Comparison of ENCODE assay signal across 10 cellular contexts in the genomic region with DNA sequence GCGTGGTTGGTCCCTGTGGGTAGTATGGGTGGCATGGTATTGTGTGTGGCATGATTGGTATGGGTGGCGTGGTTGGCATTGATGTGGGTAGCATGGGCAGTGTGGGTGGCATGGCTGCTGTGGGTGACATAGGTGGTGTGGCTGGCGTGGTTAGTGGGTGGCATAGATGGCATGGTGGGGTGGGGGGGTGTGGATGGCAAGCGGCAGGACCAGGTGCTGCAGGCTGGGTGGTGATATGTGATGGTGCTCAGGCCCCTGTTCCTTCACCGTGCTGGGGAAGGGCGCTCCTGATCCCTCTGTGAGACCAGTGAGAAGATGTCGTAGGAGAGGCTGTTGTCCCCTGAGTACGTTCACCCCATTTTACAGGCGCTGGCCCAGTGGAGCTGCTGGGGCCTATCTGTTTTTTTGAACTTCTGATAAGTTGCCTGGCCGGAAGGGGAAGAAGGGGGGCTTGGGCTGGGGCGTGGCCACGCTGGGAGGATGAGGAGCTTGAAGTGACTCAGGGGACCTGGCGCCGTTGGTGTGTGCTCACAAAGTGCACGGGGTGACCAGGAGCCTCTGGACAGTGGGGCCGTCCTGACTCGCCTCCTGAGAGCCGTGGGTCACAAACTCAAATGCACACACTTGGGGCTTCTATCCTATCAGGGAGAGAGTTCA. TPM values are rescaled to one million over a fixed set of nuclear protein-coding genes. Genes with fewer than 3 reads are reported as not detected.
DNase-seq lines count a peak whose midpoint lies in the region; ATAC-seq and TF ChIP-seq lines count a peak whose summit lies in the region.
"Had no signal": no experiment of that assay in that cellular context is flagged by ENCODE, and none has a peak within 500 bp of the region (broad histone marks: within the 10 kb centered on the region; RNA-seq: fewer than 3 reads in every experiment).

No MANE protein-coding gene starts in this region.

- no peaks in the 10 kb centered on the region for H3K9me3 Mint-ChIP-seq in activated T-helper 1 cell treated with anti-CD3 and anti-CD28 coated beads, Interleukin-12 subunit alpha, Interleukin-12 subunit beta, Interleukin-2, Interleukin-4 antibody, amounts not matched to agents 30 ng/mL and 10 ng/mL and 1 ng/mL, durations not matched to agents 14 hours and 24 hours and 36 hours

- no peak for TF ChIP-seq POLR2A in right lobe of liver (IDR thresholded peaks at IDR 0.05)

- H3K4me3 Mint-ChIP-seq in activated T-helper 1 cell treated with anti-CD3 and anti-CD28 coated beads, Interleukin-12 subunit alpha, Interleukin-12 subunit beta, Interleukin-2, Interleukin-4 antibody, amounts not matched to agents 30 ng/mL and 10 ng/mL and 1 ng/mL, durations not matched to agents 14 hours and 24 hours and 36 hours = peak overlapping the region; percentile 22

- H3K4me1 Mint-ChIP-seq in activated T-helper 1 cell treated with anti-CD3 and anti-CD28 coated beads, Interleukin-12 subunit alpha, Interleukin-12 subunit beta, Interleukin-2, Interleukin-4 antibody, amounts not matched to agents 30 ng/mL and 10 ng/mL and 1 ng/mL, durations not matched to agents 14 hours and 24 hours and 36 hours (ENCODE audit: low read depth) = peaks cover 10% of the 10 kb centered on the region

- peaks cover 0 to 9% (median 0%) of the 10 kb centered on the region in 4 donors for H3K4me1 ChIP-seq in right lobe of liver

- no peaks in the 10 kb centered on the region for H3K36me3 ChIP-seq in right lobe of liver
- no peaks in the 10 kb centered on the region for H3K36me3 ChIP-seq in MG63
- H3K36me3 ChIP-seq: uterus had no signal

- no peak for TF ChIP-seq CTCF in right lobe of liver (IDR thresholded peaks at IDR 0.05)

- no peak overlapping the region for H3K27ac Mint-ChIP-seq in activated T-helper 1 cell treated with anti-CD3 and anti-CD28 coated beads, Interleukin-12 subunit alpha, Interleukin-12 subunit beta, Interleukin-2, Interleukin-4 antibody, amounts not matched to agents 30 ng/mL and 10 ng/mL and 1 ng/mL, durations not matched to agents 14 hours and 24 hours and 36 hours

- no peak overlapping the region for H3K27ac ChIP-seq in right lobe of liver
- H3K27ac ChIP-seq: uterus had no signal

- intact Hi-C loops in activated T-helper 1 cell treated with anti-CD3 and anti-CD28 coated beads, Interleukin-12 subunit alpha, Interleukin-12 subunit beta, Interleukin-2, Interleukin-4 antibody, amounts not matched to agents 30 ng/mL and 10 ng/mL and 1 ng/mL, durations not matched to agents 14 hours and 24 hours and 36 hours (cut with micrococcal nuclease) = no loop called here
- intact Hi-C loops in right lobe of liver (cut with DNase I) = no loop called here

- ATAC-seq in HG03571 (IDR thresholded peaks at IDR 0.05; ENCODE audit: unreplicated experiment) (peak; percentile 31), right lobe of liver (peak; percentile 46 to 71 (median 52)), GM21390 (IDR thresholded peaks at IDR 0.05; ENCODE audit: unreplicated experiment) (no peak)

- H3K9me3 ChIP-seq in right lobe of liver (no peaks in the 10 kb centered on the region), MG63 (no peaks in the 10 kb centered on the region)
- H3K9me3 ChIP-seq: uterus had no signal

- no peaks in the 10 kb centered on the region for H3K27me3 ChIP-seq in right lobe of liver
- no peaks in the 10 kb centered on the region for H3K27me3 ChIP-seq in MG63
- H3K27me3 ChIP-seq: uterus had no signal

- 74% methylated on average over 7 of the region's 18 CpGs for WGBS in right lobe of liver (ENCODE audit: insufficient coverage, low coverage, low lambda C conversion rate, missing lambda C conversion rate)

- peak; percentile 48 for DNase-seq in CD1c-positive myeloid dendritic cell (ENCODE audit: extremely low spot score)
- no peak for DNase-seq in activated T-helper 1 cell treated with anti-CD3 and anti-CD28 coated beads, Interleukin-12 subunit alpha, Interleukin-12 subunit beta, Interleukin-2, Interleukin-4 antibody, amounts not matched to agents 30 ng/mL and 10 ng/mL and 1 ng/mL, durations not matched to agents 14 hours and 24 hours and 36 hours (ENCODE audit: low spot score)
- DNase-seq in right lobe of liver = peak; percentile 61 to 76 (median 69)
- DNase-seq in KG1 (lab: John Stamatoyannopoulos, UW) = no peak
- DNase-seq in GM03348 (ENCODE audit: low spot score) = no peak
- DNase-seq in MG63 = no peak
- DNase-seq: NCI-H446 had no signal

- no peaks in the 10 kb centered on the region for H3K27me3 Mint-ChIP-seq in activated T-helper 1 cell treated with anti-CD3 and anti-CD28 coated beads, Interleukin-12 subunit alpha, Interleukin-12 subunit beta, Interleukin-2, Interleukin-4 antibody, amounts not matched to agents 30 ng/mL and 10 ng/mL and 1 ng/mL, durations not matched to agents 14 hours and 24 hours and 36 hours (ENCODE audit: insufficient read depth)

- H3K4me3 ChIP-seq in right lobe of liver (no peak overlapping the region), MG63 (no peak overlapping the region)
- H3K4me3 ChIP-seq: uterus had no signal

- no peaks in the 10 kb centered on the region for H3K36me3 Mint-ChIP-seq in activated T-helper 1 cell treated with anti-CD3 and anti-CD28 coated beads, Interleukin-12 subunit alpha, Interleukin-12 subunit beta, Interleukin-2, Interleukin-4 antibody, amounts not matched to agents 30 ng/mL and 10 ng/mL and 1 ng/mL, durations not matched to agents 14 hours and 24 hours and 36 hours (ENCODE audit: low read depth)

RNA-seq across cellular contexts. Expression of a gene that starts 17.5 kb away (rescaled TPM):
- 11.1 and 13.4 TPM in 2 replicates for total RNA-seq in activated T-helper 1 cell treated with anti-CD3 and anti-CD28 coated beads, Interleukin-12 subunit alpha, Interleukin-12 subunit beta, Interleukin-2, Interleukin-4 antibody, amounts not matched to agents 30 ng/mL and 10 ng/mL and 1 ng/mL, durations not matched to agents 14 hours and 24 hours and 36 hours
- 10 to 100 TPM; 12.5 to 24.6 (median 16.9) TPM for total RNA-seq in right lobe of liver
- total RNA-seq in MG63 (2014; rRNA removed; shearing (Covaris generic); ENCODE audit: low replicate concordance) = 7.6 and 17.6 TPM in 2 replicates

Comparison
In these comparisons a context has a peak if more than half of its experiments do, and no peak if none do; other contexts are left out.
1. DNase-seq: peak in CD1c-positive myeloid dendritic cell (single experiment) and right lobe of liver (3 of 3); none in activated T-helper 1 cell treated with anti-CD3 and anti-CD28 coated beads, Interleukin-12 subunit alpha, Interleukin-12 subunit beta, Interleukin-2, Interleukin-4 antibody, amounts not matched to agents 30 ng/mL and 10 ng/mL and 1 ng/mL, durations not matched to agents 14 hours and 24 hours and 36 hours (single experiment), KG1 (single experiment), GM03348 (single experiment) and MG63 (single experiment).